In genomic region chr10:47380341-47381215, GRCh38 we compare ENCODE assay signal across 23 cellular contexts. TPM values are rescaled to one million over a fixed set of nuclear protein-coding genes. Genes with fewer than 3 reads are reported as not detected.
DNase-seq lines count a peak whose midpoint lies in the region; ATAC-seq lines count a peak whose summit lies in the region.
"Had no signal": no experiment of that assay in that cellular context is flagged by ENCODE, and none has a peak within 500 bp of the region (broad histone marks: within the 10 kb centered on the region; RNA-seq: fewer than 3 reads in every experiment).

No MANE protein-coding gene starts in this region.

- no peak for ATAC-seq in HG02981 (IDR thresholded peaks at IDR 0.05; ENCODE audit: unreplicated experiment)
- ATAC-seq in Right ventricle myocardium superior (ENCODE audit: poor library complexity): no peak
- ATAC-seq: esophagus mucosa; left lung; stimulated activated effector memory CD8-positive, alpha-beta T cell treated with anti-CD3 and anti-CD28 coated beads, Interleukin-12 subunit alpha, Interleukin-12 subunit beta, amount 100 ng/mL, for 72 hours; T-helper 17 cell had no signal

- H3K36me3 ChIP-seq in duodenal mucosa (ENCODE audit: control insufficient read depth in 1 of 2, insufficient read depth in 2 of 2, low read length in 2 of 2): no peaks in the 10 kb centered on the region
- H3K36me3 ChIP-seq: BLaER1 treated with 17β-estradiol and CSF1 and Interleukin-3, amounts not matched to agents 10 nM and 100 nM; HAP-1; left lung; tibial artery; WERI-Rb-1 had no signal

- peak overlapping the region in 1 of 2 donors; percentile 8 for H3K9ac ChIP-seq in duodenal mucosa (ENCODE audit: low read depth in 1 of 2, low read length in 2 of 2)
- H3K9ac ChIP-seq: BLaER1 treated with 17β-estradiol and CSF1 and Interleukin-3, amounts not matched to agents 10 nM and 100 nM had no signal

- no peaks in the 10 kb centered on the region for H3K9me3 ChIP-seq in duodenal mucosa (ENCODE audit: control insufficient read depth in 1 of 2, low read length in 2 of 2)
- H3K9me3 ChIP-seq: HAP-1, left lung, tibial artery had no signal

- peaks cover 0 to 5% of the 10 kb centered on the region in 2 donors for H3K27me3 ChIP-seq in duodenal mucosa (ENCODE audit: control insufficient read depth in 1 of 2, insufficient read depth in 2 of 2, low read length in 2 of 2)

- DNase-seq in activated T-cell treated with anti-CD3 and anti-CD28 coated beads, Interleukin-2, amount 50 U/mL, for 48 hours: peak; percentile 8 to 12
- DNase-seq in activated T-cell treated with anti-CD3 and anti-CD28 coated beads, Interleukin-2, amount 50 U/mL, for 1 hour: no peak
- peak; percentile 80 for DNase-seq in mucosa of gallbladder (ENCODE audit: low spot score)
- DNase-seq in GM03348 (ENCODE audit: low spot score): no peak
- no peak for DNase-seq in NCI-H2081 (lab: John Stamatoyannopoulos, UW)
- DNase-seq in Right ventricle myocardium superior: no peak
- DNase-seq: activated CD4-positive, alpha-beta T cell treated with anti-CD3 and anti-CD28 coated beads, Interleukin-2, amount 50 U/mL, for 4 hours; activated naive CD8-positive, alpha-beta T cell treated with anti-CD3 and anti-CD28 coated beads, Interleukin-2, amount 10 ng/mL, durations not matched to agents 7 days and 5 days; left lung; NCI-H1436; NCI-H2171 treated with DMSO at 0.1 percent for 48 hours; NCI-H526 treated with DMSO at 0.1 percent for 48 hours; SHP77; T-helper 17 cell; WERI-Rb-1 had no signal

- H3K4me1 ChIP-seq in duodenal mucosa (ENCODE audit: control insufficient read depth in 1 of 2, insufficient read depth in 2 of 2, low read length in 2 of 2): peaks cover 51 to 57% of the 10 kb centered on the region in 2 donors
- H3K4me1 ChIP-seq: HAP-1 had no signal

- intact Hi-C loops in Right ventricle myocardium superior (cut with DNase I): no loop called here

- peak overlapping the region; percentile 30 to 48 for H3K4me3 ChIP-seq in duodenal mucosa (ENCODE audit: low read depth in 1 of 2, low read length in 2 of 2)
- H3K4me3 ChIP-seq: BLaER1 treated with 17β-estradiol and CSF1 and Interleukin-3, amounts not matched to agents 10 nM and 100 nM; HAP-1; left lung; tibial artery had no signal

- no peak overlapping the region for H3K27ac ChIP-seq in duodenal mucosa (ENCODE audit: low read depth, low read length)
- H3K27ac ChIP-seq: BLaER1 treated with 17β-estradiol and CSF1 and Interleukin-3, amounts not matched to agents 10 nM and 100 nM; left lung; tibial artery; WERI-Rb-1 had no signal

RNA-seq across cellular contexts. Expression of gene ZNF488, which starts 3.5 kb away (rescaled TPM):
- total RNA-seq in mucosa of gallbladder: 1.8 TPM
- not detected for total RNA-seq in Right ventricle myocardium superior
- total RNA-seq: activated naive CD8-positive, alpha-beta T cell treated with anti-CD3 and anti-CD28 coated beads, Interleukin-2, amount 10 ng/mL, durations not matched to agents 7 days and 5 days; T-helper 17 cell had no signal

RNA-seq across cellular contexts. Expression of gene RBP3, which starts 32.4 kb away (rescaled TPM):
- not detected for total RNA-seq in mucosa of gallbladder
- total RNA-seq in Right ventricle myocardium superior: not detected
- total RNA-seq: A172; activated naive CD8-positive, alpha-beta T cell treated with anti-CD3 and anti-CD28 coated beads, Interleukin-2, amount 10 ng/mL, durations not matched to agents 7 days and 5 days; esophagus mucosa; left lung; T-helper 17 cell had no signal

RNA-seq across cellular contexts. Expression of gene GDF2, which starts 58.3 kb away (rescaled TPM):
- not detected for total RNA-seq in mucosa of gallbladder
- not detected for total RNA-seq in Right ventricle myocardium superior
- total RNA-seq: A172; activated naive CD8-positive, alpha-beta T cell treated with anti-CD3 and anti-CD28 coated beads, Interleukin-2, amount 10 ng/mL, durations not matched to agents 7 days and 5 days; esophagus mucosa; left lung; T-helper 17 cell had no signal

Comparison
In these comparisons a context has a peak if more than half of its experiments do, and no peak if none do; other contexts are left out.
1. DNase-seq: peak in activated T-cell treated with anti-CD3 and anti-CD28 coated beads, Interleukin-2, amount 50 U/mL, for 48 hours (2 of 2) and mucosa of gallbladder (single experiment); none in activated T-cell treated with anti-CD3 and anti-CD28 coated beads, Interleukin-2, amount 50 U/mL, for 1 hour (single experiment), GM03348 (single experiment), NCI-H2081 (0 of 2) and Right ventricle myocardium superior (single experiment).